ENCODE assay signal across 8 cellular contexts in the genomic region with DNA sequence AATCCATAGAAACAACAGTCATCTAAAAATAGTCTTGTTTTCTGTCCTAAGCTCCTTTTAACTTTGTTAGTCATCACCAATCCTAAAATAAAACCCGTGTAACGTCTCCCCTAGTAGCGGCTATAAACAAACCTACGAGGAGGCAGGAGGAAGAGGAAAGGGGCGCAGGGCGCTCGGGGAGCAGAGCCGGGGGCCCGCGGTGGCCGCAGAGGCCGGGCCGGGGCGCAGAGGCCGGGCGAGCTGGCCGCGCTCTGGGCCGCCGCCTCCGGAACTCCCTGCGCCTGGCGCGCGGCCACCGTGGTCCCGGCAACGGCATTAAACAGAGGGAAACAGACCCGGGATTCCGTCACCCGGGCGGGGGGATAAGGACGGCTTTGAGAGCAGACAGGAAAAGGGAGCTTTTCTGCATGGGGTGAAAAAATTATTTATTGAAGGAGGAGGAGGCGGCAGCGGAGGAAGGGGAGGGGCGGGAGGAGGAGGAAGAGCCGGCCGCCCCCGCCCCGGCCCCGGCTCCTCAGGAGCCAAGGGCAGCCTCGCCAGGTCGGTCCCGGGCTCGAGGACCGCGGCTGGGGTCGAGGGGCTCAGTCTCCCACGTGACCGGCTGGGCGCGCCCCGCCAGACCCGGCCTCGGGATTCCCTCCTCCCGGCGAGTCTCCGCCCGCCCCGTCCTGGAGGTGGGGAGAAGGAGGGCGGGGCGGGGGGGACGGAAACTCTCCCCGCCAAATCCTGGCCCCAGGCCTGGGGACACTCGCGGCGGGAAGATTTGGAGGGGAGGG. TPM values are rescaled to one million over a fixed set of nuclear protein-coding genes. Genes with fewer than 3 reads are reported as not detected.
DNase-seq lines count a peak whose midpoint lies in the region; TF ChIP-seq lines count a peak whose summit lies in the region.

No MANE protein-coding gene starts in this region.

- no peak overlapping the region for H3K27ac ChIP-seq in endodermal cell (ENCODE audit: low read depth, low read length)

- no peaks in the 10 kb centered on the region for H3K9me3 ChIP-seq in endodermal cell (ENCODE audit: control insufficient read depth, low read length)

- intact Hi-C loops in activated CD4-positive, alpha-beta T cell treated with anti-CD3 and anti-CD28 coated beads, Interleukin-2, amount 10 ng/mL, durations not matched to agents 24 days and 14 days (cut with micrococcal nuclease) = loop anchor here (10.0 kb wide), 1 partner anchor 561 kb away; a partner anchor contains a TSS

- H3K4me3 ChIP-seq in endodermal cell (ENCODE audit: low read length) = peak overlapping the region; percentile 73

- peaks cover 53% of the 10 kb centered on the region for H3K27me3 ChIP-seq in endodermal cell (ENCODE audit: control insufficient read depth, insufficient read depth, low read length, poor library complexity, severe bottlenecking)

- H3K36me3 Mint-ChIP-seq in activated CD4-positive, alpha-beta T cell treated with anti-CD3 and anti-CD28 coated beads, Interleukin-2, amount 10 ng/mL, durations not matched to agents 24 days and 14 days (ENCODE audit: low read depth) = peaks cover 14% of the 10 kb centered on the region
- peaks cover 2% of the 10 kb centered on the region for H3K36me3 Mint-ChIP-seq in endodermal cell (ENCODE audit: low read depth)

- peak overlapping the region; percentile 87 for H3K4me3 Mint-ChIP-seq in activated CD4-positive, alpha-beta T cell treated with anti-CD3 and anti-CD28 coated beads, Interleukin-2, amount 10 ng/mL, durations not matched to agents 24 days and 14 days
- H3K4me3 Mint-ChIP-seq in endodermal cell = peak overlapping the region; percentile 63

- peak overlapping the region; percentile 69 for H3K9ac ChIP-seq in endodermal cell (ENCODE audit: extremely low read depth, low read length, poor library complexity, severe bottlenecking)

- H3K9me3 Mint-ChIP-seq in activated CD4-positive, alpha-beta T cell treated with anti-CD3 and anti-CD28 coated beads, Interleukin-2, amount 10 ng/mL, durations not matched to agents 24 days and 14 days = no peaks in the 10 kb centered on the region
- no peaks in the 10 kb centered on the region for H3K9me3 Mint-ChIP-seq in endodermal cell

- no peaks in the 10 kb centered on the region for H3K4me1 ChIP-seq in endodermal cell (ENCODE audit: control insufficient read depth, insufficient read depth, low read length)

- no peaks in the 10 kb centered on the region for H3K36me3 ChIP-seq in endodermal cell (ENCODE audit: control insufficient read depth, insufficient read depth, low read length)

- H3K27me3 Mint-ChIP-seq in activated CD4-positive, alpha-beta T cell treated with anti-CD3 and anti-CD28 coated beads, Interleukin-2, amount 10 ng/mL, durations not matched to agents 24 days and 14 days = peaks cover 27% of the 10 kb centered on the region
- H3K27me3 Mint-ChIP-seq in endodermal cell (ENCODE audit: insufficient read depth) = peaks cover 54% of the 10 kb centered on the region

- peak; percentile 39 for DNase-seq in stimulated activated CD4-positive, alpha-beta T cell treated with anti-CD3 and anti-CD28 coated beads, Interleukin-12 subunit alpha, Interleukin-12 subunit beta, amount 100 ng/mL, for 4 hours
- no peak for DNase-seq in stimulated activated CD4-positive, alpha-beta T cell treated with anti-CD3 and anti-CD28 coated beads, Interleukin-2, amount 100 ng/mL, for 48 hours
- DNase-seq in NCI-H1105 treated with DMSO at 0.1 percent for 48 hours (lab: John Stamatoyannopoulos, UW) (peak; percentile 80), endodermal cell (peak; percentile 88), lung microvascular endothelial cell (ENCODE audit: low read depth in 2 of 2) (peak; percentile 96 to 97), stromal cell of bone marrow (ENCODE audit: low read depth) (peak; percentile 70), SK-N-DZ (ENCODE audit: low spot score) (no peak)
- DNase-seq in activated CD4-positive, alpha-beta T cell treated with anti-CD3 and anti-CD28 coated beads, Interleukin-2, amount 10 ng/mL, durations not matched to agents 24 days and 14 days = peak; percentile 83

- peaks cover 19% of the 10 kb centered on the region for H3K4me1 Mint-ChIP-seq in activated CD4-positive, alpha-beta T cell treated with anti-CD3 and anti-CD28 coated beads, Interleukin-2, amount 10 ng/mL, durations not matched to agents 24 days and 14 days
- peaks cover 1% of the 10 kb centered on the region for H3K4me1 Mint-ChIP-seq in endodermal cell

- WGBS in endodermal cell (ENCODE audit: insufficient coverage in 1 of 2, insufficient read length in 1 of 2), 2 experiments = 0 to 2% methylated on average over 2 to 56 of the region's 67 CpGs

- H3K27ac Mint-ChIP-seq in activated CD4-positive, alpha-beta T cell treated with anti-CD3 and anti-CD28 coated beads, Interleukin-2, amount 10 ng/mL, durations not matched to agents 24 days and 14 days = peak overlapping the region; percentile 92
- H3K27ac Mint-ChIP-seq in endodermal cell = peak overlapping the region; percentile 90

- no peak for TF ChIP-seq CTCF in endodermal cell (conservative IDR thresholded peaks at IDR 0.05)

RNA-seq across cellular contexts. Expression of a gene that starts 1.9 kb away (rescaled TPM):
- total RNA-seq in activated CD4-positive, alpha-beta T cell treated with anti-CD3 and anti-CD28 coated beads, Interleukin-2, amount 10 ng/mL, durations not matched to agents 24 days and 14 days = 105 and 107 TPM in 2 replicates
- 10 to 100 TPM; 23.4 to 32.5 TPM for total RNA-seq in endodermal cell
- 10.9 TPM for polyA plus RNA-seq in endodermal cell (2013, experiment 1 of 2)
- polyA plus RNA-seq in endodermal cell (2013, experiment 2 of 2) = 11.1 TPM
- total RNA-seq in lung microvascular endothelial cell = 6.5 and 20.8 TPM in 2 replicates
- not detected in 2 replicates for polyA plus RNA-seq in SK-N-DZ (2014; cell fraction: cytosol; rRNA removed)
- polyA plus RNA-seq in SK-N-DZ (2014; cell fraction: nucleus; rRNA removed) = not detected in 2 replicates

Comparison
In these comparisons a context has a peak if more than half of its experiments do, and no peak if none do; other contexts are left out.
1. DNase-seq: peak in stimulated activated CD4-positive, alpha-beta T cell treated with anti-CD3 and anti-CD28 coated beads, Interleukin-12 subunit alpha, Interleukin-12 subunit beta, amount 100 ng/mL, for 4 hours (single experiment), NCI-H1105 treated with DMSO at 0.1 percent for 48 hours (single experiment), activated CD4-positive, alpha-beta T cell treated with anti-CD3 and anti-CD28 coated beads, Interleukin-2, amount 10 ng/mL, durations not matched to agents 24 days and 14 days (single experiment), endodermal cell (single experiment), lung microvascular endothelial cell (2 of 2) and stromal cell of bone marrow (single experiment); none in stimulated activated CD4-positive, alpha-beta T cell treated with anti-CD3 and anti-CD28 coated beads, Interleukin-2, amount 100 ng/mL, for 48 hours (0 of 2) and SK-N-DZ (single experiment).